10 cellular contexts compared by ENCODE assay signal in genomic region chr1:192576190-192577144, GRCh38. TPM values are rescaled to one million over a fixed set of nuclear protein-coding genes. Genes with fewer than 3 reads are reported as not detected.
DNase-seq lines count a peak whose midpoint lies in the region; ATAC-seq and TF ChIP-seq lines count a peak whose summit lies in the region.
"Had no signal": no experiment of that assay in that cellular context is flagged by ENCODE, and none has a peak within 500 bp of the region (broad histone marks: within the 10 kb centered on the region; RNA-seq: fewer than 3 reads in every experiment).

No MANE protein-coding gene starts in this region.

- H3K79me2 ChIP-seq in DOHH2 (ENCODE audit: control insufficient read depth, low read length), result no peaks in the 10 kb centered on the region

- no peak for TF ChIP-seq CTCF in DOHH2 (IDR thresholded peaks at IDR 0.05; ENCODE audit: low read depth, low read length, poor library complexity, severe bottlenecking)
- no peak for TF ChIP-seq CTCF in NB4 (IDR thresholded peaks at IDR 0.05; ENCODE audit: low read depth, low read length)
- TF ChIP-seq CTCF in dorsolateral prefrontal cortex (IDR thresholded peaks at IDR 0.05 in 54 of 56, conservative IDR thresholded peaks at IDR 0.05 in 2 of 56; ENCODE audit: low read depth in 1 of 56, partially characterized antibody in 56 of 56), result no peak

- peak overlapping the region; percentile 73 for H3K4me3 ChIP-seq in DOHH2 (ENCODE audit: low read length)
- H3K4me3 ChIP-seq in NB4 (ENCODE audit: low read depth, low read length), result peak overlapping the region; percentile 59
- peak overlapping the region in 43 of 59 donors; percentile 1 to 45 (median 22) for H3K4me3 ChIP-seq in dorsolateral prefrontal cortex
- H3K4me3 ChIP-seq in skin epidermis, result peak overlapping the region in 5 of 7 experiments; percentile 10 to 33 (median 26)

- H3F3A ChIP-seq in DOHH2 (ENCODE audit: control insufficient read depth, insufficient read depth), result no peaks in the 10 kb centered on the region

- DNase-seq in NB4 (ENCODE audit: low read depth), result no peak
- no peak for DNase-seq in dorsolateral prefrontal cortex
- no peak for DNase-seq in middle frontal gyrus (ENCODE audit: extremely low spot score, low spot score)
- DNase-seq: DMS 273 treated with DMSO at 0.1 percent for 48 hours, NCI-H1436 had no signal

- no peak for TF ChIP-seq POLR2A in NB4 (IDR thresholded peaks at IDR 0.05; ENCODE audit: extremely low read depth, insufficient read length)

- H3K4me1 ChIP-seq in DOHH2 (ENCODE audit: control insufficient read depth, low read length), result peaks cover 44% of the 10 kb centered on the region

- H3K9me2 ChIP-seq in DOHH2 (replicated peaks; ENCODE audit: control insufficient read depth, low read length), result no peaks in the 10 kb centered on the region

- H4K20me1 ChIP-seq in DOHH2 (ENCODE audit: control insufficient read depth, insufficient read depth, low read depth, low read length), result no peaks in the 10 kb centered on the region

- no peak for ATAC-seq in GM19452 (IDR thresholded peaks at IDR 0.05; ENCODE audit: unreplicated experiment)
- no peak for ATAC-seq in HG03342 (IDR thresholded peaks at IDR 0.05; ENCODE audit: unreplicated experiment)

- H3K27me3 ChIP-seq in DOHH2 (ENCODE audit: control insufficient read depth, low read length), result no peaks in the 10 kb centered on the region
- peaks cover 0 to 2% (median 0%) of the 10 kb centered on the region in 45 donors for H3K27me3 ChIP-seq in dorsolateral prefrontal cortex

- H3K27ac ChIP-seq in DOHH2 (ENCODE audit: low read depth, low read length) (peak overlapping the region; percentile 66), dorsolateral prefrontal cortex (peak overlapping the region in 12 of 59 donors; percentile 1 to 60 (median 18)), skin epidermis (peak overlapping the region in 12 of 21 experiments; percentile 12 to 85 (median 67))

- H3K36me3 ChIP-seq in DOHH2 (ENCODE audit: control insufficient read depth, low read length), result peaks cover 27% of the 10 kb centered on the region

- intact Hi-C loops in dorsolateral prefrontal cortex (cut with DNase I), result no loop called here

- H3K4me2 ChIP-seq in DOHH2 (ENCODE audit: low read length), result peak overlapping the region; percentile 71

- no peaks in the 10 kb centered on the region for H3K9me3 ChIP-seq in DOHH2 (ENCODE audit: control insufficient read depth, insufficient read depth, low read length)

RNA-seq across cellular contexts. Expression of gene RGS1, which starts 0.9 kb away (rescaled TPM):
- 100 to 1,000 TPM in 6 of 120 experiments, 10 to 100 TPM in 87, 1 to 10 TPM in 27; 1.8 to 176 (median 19.2) TPM for total RNA-seq in dorsolateral prefrontal cortex
- total RNA-seq: HT1080 had no signal

RNA-seq across cellular contexts. Expression of gene RGS13, which starts 59.5 kb away (rescaled TPM):
- under 1 TPM in 3 of 120 experiments, not detected in 117; 0.10 to 0.32 (median 0.25) TPM for total RNA-seq in dorsolateral prefrontal cortex
- total RNA-seq: HT1080 had no signal

Comparison
In these comparisons a context has a peak if more than half of its experiments do, and no peak if none do; other contexts are left out.
1. H3K4me3 ChIP-seq: peak in every context shown above with its lines; median percentile 73 in DOHH2; 59 in NB4; 26 in skin epidermis; 22 in dorsolateral prefrontal cortex.